8 cellular contexts compared by ENCODE assay signal in genomic region chr6:137415127-137415833, GRCh38.
A peak's percentile ranks its signal among the peaks of the same experiment; 100 is the strongest.
DNase-seq lines count a peak whose midpoint lies in the region; TF ChIP-seq lines count a peak whose summit lies in the region.

No MANE protein-coding gene starts in this region.

- H3K27me3 ChIP-seq in mammary epithelial cell (ENCODE audit: insufficient read depth, low read length), result peaks cover 7% of the 10 kb centered on the region

- no peak overlapping the region for H3K9ac ChIP-seq in mammary epithelial cell (ENCODE audit: insufficient read depth, low read length)

- H2AFZ ChIP-seq in mammary epithelial cell (ENCODE audit: low read depth, low read length), result peak overlapping the region; percentile 84

- no peaks in the 10 kb centered on the region for H4K20me1 ChIP-seq in mammary epithelial cell (ENCODE audit: insufficient read depth, low read length)

- no peak overlapping the region for H3K27ac ChIP-seq in VCaP
- H3K27ac ChIP-seq in mammary epithelial cell (ENCODE audit: insufficient read depth, low read depth, low read length), result no peak overlapping the region

- intact Hi-C loops in mammary epithelial cell (cut with micrococcal nuclease), result no loop called here

- dilution Hi-C loops in mammary epithelial cell (cut with HindIII; ENCODE audit: low sequenced_read_pairs), result no loop called here

- no peaks in the 10 kb centered on the region for H3K9me3 ChIP-seq in mammary epithelial cell (replicated peaks; ENCODE audit: insufficient read depth, low read length)

- H3K79me2 ChIP-seq in mammary epithelial cell (ENCODE audit: insufficient read depth, low read length), result no peaks in the 10 kb centered on the region

- no peaks in the 10 kb centered on the region for H3K4me1 ChIP-seq in mammary epithelial cell (ENCODE audit: insufficient read depth, low read length)

- DNase-seq in AML-193 (lab: John Stamatoyannopoulos, UW) (peak; percentile 81 to 88), GM19240 (ENCODE audit: insufficient read length, low spot score) (peak; percentile 29), HPDE6-E6E7 (ENCODE audit: extremely low spot score) (peak; percentile 41), mammary epithelial cell (peak; percentile 49), inferior parietal cortex (ENCODE audit: extremely low spot score) (peak; percentile 82), NCI-H1105 treated with DMSO at 0.1 percent for 48 hours (lab: John Stamatoyannopoulos, UW) (no peak)
- peak; percentile 27 to 70 (median 35) for DNase-seq in stimulated activated CD4-positive, alpha-beta T cell treated with anti-CD3 and anti-CD28 coated beads, Interleukin-12 subunit alpha, Interleukin-12 subunit beta, amount 100 ng/mL, for 48 hours (ENCODE audit: low read depth in 2 of 3, low spot score in 1 of 3)

- 35% methylated on average over 25 of the region's 25 CpGs for WGBS in mammary epithelial cell (ENCODE audit: low coverage, missing lambda C conversion rate)

- TF ChIP-seq CTCF in VCaP (conservative IDR thresholded peaks at IDR 0.05) (peak; percentile 53), mammary epithelial cell (conservative IDR thresholded peaks at IDR 0.05 in 1 of 2, IDR thresholded peaks at IDR 0.05 in 1 of 2; ENCODE audit: extremely low read depth in 1 of 2, insufficient read depth in 1 of 2, low read depth in 1 of 2, low read length in 2 of 2) (peak; percentile 37 to 57)

- CTCF ChIA-PET in mammary epithelial cell (lab: Charles Lee; ENCODE audit: low non-redundant PET), result no interaction called here

- no TSS peak for BruUV-seq in mammary epithelial cell (replicated peaks; lab: Mats Ljungman, UMichigan)

- peak overlapping the region; percentile 2 to 22 (median 5) for H3K4me3 ChIP-seq in mammary epithelial cell (replicated peaks in 1 of 3; ENCODE audit: insufficient read depth in 1 of 3, low read depth in 2 of 3, low read length in 3 of 3)

- in situ Hi-C loops in mammary epithelial cell (cut with MboI; ENCODE audit: low sequenced_read_pairs in 2 of 2), result no loop called here

- H3K36me3 ChIP-seq in mammary epithelial cell (ENCODE audit: insufficient read depth, low read length), result no peaks in the 10 kb centered on the region

- H3K4me2 ChIP-seq in mammary epithelial cell (ENCODE audit: insufficient read depth, low read depth, low read length), result peak overlapping the region; percentile 77
